Comparison of ENCODE assay signal across 22 cellular contexts in the genomic region with DNA sequence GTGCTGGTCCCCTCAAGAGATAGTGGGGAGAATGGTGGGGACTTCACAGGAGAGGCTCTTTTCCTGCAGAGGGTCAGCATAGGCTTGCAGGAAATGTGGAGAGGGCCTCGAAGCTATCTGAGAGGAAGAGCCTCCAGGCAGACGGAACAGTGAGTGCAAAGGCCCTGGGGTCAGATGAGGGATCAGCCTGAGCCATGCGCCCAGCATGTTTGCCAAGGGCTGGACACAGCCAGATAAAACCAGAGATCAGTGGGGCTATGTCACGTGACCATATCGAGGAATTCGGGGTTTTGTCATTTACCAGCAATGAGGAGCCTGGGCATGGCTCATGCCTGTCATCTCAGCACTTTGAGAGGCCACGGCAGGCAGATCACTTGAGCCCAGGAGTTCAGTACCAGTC. TPM values are rescaled to one million over a fixed set of nuclear protein-coding genes. Genes with fewer than 3 reads are reported as not detected.
"Had no signal": no experiment of that assay in that cellular context is flagged by ENCODE, and none has a peak within 500 bp of the region (broad histone marks: within the 10 kb centered on the region; RNA-seq: fewer than 3 reads in every experiment).

No MANE protein-coding gene starts in this region.

- H3K9me3 ChIP-seq: SK-N-SH had no signal

- DNase-seq: Kasumi-1, MM.1S, NCI-H1092 treated with DMSO at 0.1 percent for 48 hours, NCI-H1436, NCI-H187, NCI-H2029, NCI-H2081 treated with DMSO at 0.1 percent for 48 hours, NCI-H2171, NCI-H226, NCI-H446, NCI-H510A, NCI-H524 treated with DMSO at 0.1 percent for 48 hours, NCI-H69, NCI-H774, SHP77, SK-N-SH had no signal

- H3K9ac ChIP-seq: KMS-11, SK-N-SH had no signal

- H3K27ac ChIP-seq: HL-60, KMS-11, RWPE1 had no signal

- H3K4me2 ChIP-seq: KMS-11, SK-N-SH had no signal

- FAIRE-seq: HTR-8/SVneo had no signal

RNA-seq across cellular contexts. Expression of gene UTS2, which starts 6.5 kb away (rescaled TPM):
- total RNA-seq: PC-3, SK-MEL-5 had no signal
